In genomic region chr19:34984287-34984686, GRCh38 we compare ENCODE assay signal across 37 cellular contexts. TPM values are rescaled to one million over a fixed set of nuclear protein-coding genes. Genes with fewer than 3 reads are reported as not detected.
"Had no signal": no experiment of that assay in that cellular context is flagged by ENCODE, and none has a peak within 500 bp of the region (broad histone marks: within the 10 kb centered on the region; RNA-seq: fewer than 3 reads in every experiment).

No MANE protein-coding gene starts in this region.

- H3K36me3 ChIP-seq: adrenal gland, colonic mucosa, esophagus squamous epithelium, gastroesophageal sphincter, heart right ventricle, WERI-Rb-1 had no signal

- H3K27me3 ChIP-seq: adrenal gland, body of pancreas, colonic mucosa, esophagus squamous epithelium, heart right ventricle had no signal

- DNase-seq: activated CD4-positive, alpha-beta memory T cell treated with anti-CD3 and anti-CD28 coated beads for 36 hours; activated CD4-positive, alpha-beta T cell treated with anti-CD3 and anti-CD28 coated beads for 36 hours; activated CD4-positive, alpha-beta T cell treated with anti-CD3 and anti-CD28 coated beads, Interleukin-2, amount 10 ng/mL, durations not matched to agents 24 days and 14 days; activated CD4-positive, CD25-positive, alpha-beta regulatory T cell; activated CD4-positive, CD25-positive, alpha-beta regulatory T cell treated with anti-CD3 and anti-CD28 coated beads, Interleukin-2, amount 50 U/mL, for 72 hours; activated CD8-positive, alpha-beta memory T cell treated with anti-CD3 and anti-CD28 coated beads, Interleukin-2, amount 10 ng/mL, durations not matched to agents 7 days and 5 days; activated CD8-positive, alpha-beta memory T cell treated with anti-CD3 and anti-CD28 coated beads, Interleukin-2, amount 50 U/mL, for 4 hours; activated CD8-positive, alpha-beta T cell treated with anti-CD3 and anti-CD28 coated beads, Interleukin-2, amount 10 ng/mL, durations not matched to agents 7 days and 5 days; activated effector memory CD4-positive, alpha-beta T cell treated with anti-CD3 and anti-CD28 coated beads, Interleukin-2, amount 50 U/mL, for 16 hours; activated naive CD4-positive, alpha-beta T cell treated with anti-CD3 and anti-CD28 coated beads for 36 hours; activated naive CD8-positive, alpha-beta T cell treated with anti-CD3 and anti-CD28 coated beads for 36 hours; activated naive CD8-positive, alpha-beta T cell treated with anti-CD3 and anti-CD28 coated beads, Interleukin-2, amount 50 U/mL, for 24 hours; activated T-cell treated with anti-CD3 and anti-CD28 coated beads, Interleukin-2, amount 50 U/mL, for 1 hour; activated T-cell treated with anti-CD3 and anti-CD28 coated beads, Interleukin-2, amount 50 U/mL, for 48 hours; adrenal gland; amygdala; body of pancreas; caudate nucleus; cerebellar nuclear complex; colonic mucosa; effector memory CD4-positive, alpha-beta T cell; endodermal cell; erythroblast; esophagus squamous epithelium; foreskin melanocyte; heart right ventricle; T-helper 2 cell; WERI-Rb-1 had no signal

- H3K4me1 Mint-ChIP-seq: endodermal cell had no signal

- H3K9me3 ChIP-seq: adrenal gland, body of pancreas, colonic mucosa, esophagus squamous epithelium, gastroesophageal sphincter, heart right ventricle had no signal

- H3K4me3 ChIP-seq: adrenal gland, body of pancreas, colonic mucosa, esophagus squamous epithelium, gastroesophageal sphincter, heart right ventricle had no signal

- H3K27ac Mint-ChIP-seq: activated CD4-positive, alpha-beta T cell treated with anti-CD3 and anti-CD28 coated beads for 36 hours; activated CD4-positive, alpha-beta T cell treated with anti-CD3 and anti-CD28 coated beads, Interleukin-2, amount 10 ng/mL, durations not matched to agents 24 days and 14 days; activated CD8-positive, alpha-beta memory T cell treated with anti-CD3 and anti-CD28 coated beads, Interleukin-2, amount 10 ng/mL, durations not matched to agents 7 days and 5 days; activated CD8-positive, alpha-beta T cell treated with anti-CD3 and anti-CD28 coated beads, Interleukin-2, amount 10 ng/mL, durations not matched to agents 7 days and 5 days; activated naive CD4-positive, alpha-beta T cell treated with anti-CD3 and anti-CD28 coated beads for 36 hours; activated naive CD4-positive, alpha-beta T cell treated with anti-CD3 and anti-CD28 coated beads, Interleukin-2, amount 50 U/mL, for 24 hours; activated naive CD8-positive, alpha-beta T cell treated with anti-CD3 and anti-CD28 coated beads for 36 hours; activated naive CD8-positive, alpha-beta T cell treated with anti-CD3 and anti-CD28 coated beads, Interleukin-2, amount 50 U/mL, for 24 hours; activated T-helper 1 cell treated with anti-CD3 and anti-CD28 coated beads, Interleukin-12 subunit alpha, Interleukin-12 subunit beta, Interleukin-2, Interleukin-4 antibody, amounts not matched to agents 30 ng/mL and 10 ng/mL and 1 ng/mL, durations not matched to agents 14 hours and 24 hours and 36 hours; activated T-helper 2 cell treated with anti-CD3 and anti-CD28 coated beads, Interferon-gamma antibody, Interleukin-2, Interleukin-4, amounts not matched to agents 10 μg/mL and 5 μg/mL and 100 μg/mL, durations not matched to agents 14 hours and 24 hours and 36 hours; endodermal cell had no signal

- H3K9me3 Mint-ChIP-seq: activated CD4-positive, alpha-beta memory T cell treated with anti-CD3 and anti-CD28 coated beads for 36 hours; activated CD4-positive, alpha-beta T cell treated with anti-CD3 and anti-CD28 coated beads, Interleukin-2, amount 10 ng/mL, durations not matched to agents 24 days and 14 days; activated naive CD4-positive, alpha-beta T cell treated with anti-CD3 and anti-CD28 coated beads for 36 hours; activated naive CD4-positive, alpha-beta T cell treated with anti-CD3 and anti-CD28 coated beads, Interleukin-2, amount 50 U/mL, for 24 hours; activated T-helper 1 cell treated with anti-CD3 and anti-CD28 coated beads, Interleukin-12 subunit alpha, Interleukin-12 subunit beta, Interleukin-2, Interleukin-4 antibody, amounts not matched to agents 30 ng/mL and 10 ng/mL and 1 ng/mL, durations not matched to agents 14 hours and 24 hours and 36 hours had no signal

- H3K36me3 Mint-ChIP-seq: activated naive CD4-positive, alpha-beta T cell treated with anti-CD3 and anti-CD28 coated beads, Interleukin-2, amount 50 U/mL, for 24 hours had no signal

- H3K4me1 ChIP-seq: colonic mucosa had no signal

- H3K27ac ChIP-seq: adrenal gland, body of pancreas, colonic mucosa, gastroesophageal sphincter, WERI-Rb-1 had no signal

- ATAC-seq: activated CD4-positive, alpha-beta T cell treated with anti-CD3 and anti-CD28 coated beads for 36 hours; activated CD8-positive, alpha-beta memory T cell treated with anti-CD3 and anti-CD28 coated beads, Interleukin-2, amount 10 ng/mL, durations not matched to agents 7 days and 5 days; activated CD8-positive, alpha-beta T cell treated with anti-CD3 and anti-CD28 coated beads, Interleukin-2, amount 10 ng/mL, durations not matched to agents 7 days and 5 days; activated naive CD8-positive, alpha-beta T cell treated with anti-CD3 and anti-CD28 coated beads, Interleukin-2, amount 50 U/mL, for 24 hours; body of pancreas; gastroesophageal sphincter; heart right ventricle had no signal

- H3K27me3 Mint-ChIP-seq: activated CD4-positive, alpha-beta memory T cell treated with anti-CD3 and anti-CD28 coated beads for 36 hours; activated CD4-positive, alpha-beta T cell treated with anti-CD3 and anti-CD28 coated beads for 36 hours; activated naive CD4-positive, alpha-beta T cell treated with anti-CD3 and anti-CD28 coated beads, Interleukin-2, amount 50 U/mL, for 24 hours; activated naive CD8-positive, alpha-beta T cell treated with anti-CD3 and anti-CD28 coated beads for 36 hours; activated naive CD8-positive, alpha-beta T cell treated with anti-CD3 and anti-CD28 coated beads, Interleukin-2, amount 50 U/mL, for 24 hours had no signal

- H3K4me3 Mint-ChIP-seq: activated CD4-positive, alpha-beta memory T cell treated with anti-CD3 and anti-CD28 coated beads for 36 hours; activated CD4-positive, alpha-beta T cell treated with anti-CD3 and anti-CD28 coated beads for 36 hours; activated CD4-positive, alpha-beta T cell treated with anti-CD3 and anti-CD28 coated beads, Interleukin-2, amount 10 ng/mL, durations not matched to agents 24 days and 14 days; activated CD8-positive, alpha-beta memory T cell treated with anti-CD3 and anti-CD28 coated beads, Interleukin-2, amount 10 ng/mL, durations not matched to agents 7 days and 5 days; activated CD8-positive, alpha-beta T cell treated with anti-CD3 and anti-CD28 coated beads, Interleukin-2, amount 10 ng/mL, durations not matched to agents 7 days and 5 days; activated naive CD4-positive, alpha-beta T cell treated with anti-CD3 and anti-CD28 coated beads for 36 hours; activated naive CD4-positive, alpha-beta T cell treated with anti-CD3 and anti-CD28 coated beads, Interleukin-2, amount 50 U/mL, for 24 hours; activated naive CD8-positive, alpha-beta T cell treated with anti-CD3 and anti-CD28 coated beads for 36 hours; activated naive CD8-positive, alpha-beta T cell treated with anti-CD3 and anti-CD28 coated beads, Interleukin-2, amount 50 U/mL, for 24 hours; activated T-helper 1 cell treated with anti-CD3 and anti-CD28 coated beads, Interleukin-12 subunit alpha, Interleukin-12 subunit beta, Interleukin-2, Interleukin-4 antibody, amounts not matched to agents 30 ng/mL and 10 ng/mL and 1 ng/mL, durations not matched to agents 14 hours and 24 hours and 36 hours; endodermal cell had no signal

RNA-seq across cellular contexts. Expression of gene HPN, which starts 57.2 kb away (rescaled TPM):
- total RNA-seq: activated CD8-positive, alpha-beta memory T cell treated with anti-CD3 and anti-CD28 coated beads for 36 hours; activated CD8-positive, alpha-beta memory T cell treated with anti-CD3 and anti-CD28 coated beads, Interleukin-2, amount 10 ng/mL, durations not matched to agents 7 days and 5 days; activated CD8-positive, alpha-beta T cell treated with anti-CD3 and anti-CD28 coated beads, Interleukin-2, amount 10 ng/mL, durations not matched to agents 7 days and 5 days; activated naive CD4-positive, alpha-beta T cell treated with anti-CD3 and anti-CD28 coated beads for 36 hours; activated T-helper 1 cell treated with anti-CD3 and anti-CD28 coated beads, Interleukin-12 subunit alpha, Interleukin-12 subunit beta, Interleukin-2, Interleukin-4 antibody, amounts not matched to agents 30 ng/mL and 10 ng/mL and 1 ng/mL, durations not matched to agents 14 hours and 24 hours and 36 hours; dermis microvascular lymphatic vessel endothelial cell; fibroblast of villous mesenchyme; glomerular endothelial cell; T-helper 1 cell treated with Interleukin-12 subunit alpha and Interleukin-12 subunit beta and Interleukin-4 antibody, amounts not matched to agents 30 ng/mL and 1 ng/mL, for 36 hours had no signal
